In the genomic region with DNA sequence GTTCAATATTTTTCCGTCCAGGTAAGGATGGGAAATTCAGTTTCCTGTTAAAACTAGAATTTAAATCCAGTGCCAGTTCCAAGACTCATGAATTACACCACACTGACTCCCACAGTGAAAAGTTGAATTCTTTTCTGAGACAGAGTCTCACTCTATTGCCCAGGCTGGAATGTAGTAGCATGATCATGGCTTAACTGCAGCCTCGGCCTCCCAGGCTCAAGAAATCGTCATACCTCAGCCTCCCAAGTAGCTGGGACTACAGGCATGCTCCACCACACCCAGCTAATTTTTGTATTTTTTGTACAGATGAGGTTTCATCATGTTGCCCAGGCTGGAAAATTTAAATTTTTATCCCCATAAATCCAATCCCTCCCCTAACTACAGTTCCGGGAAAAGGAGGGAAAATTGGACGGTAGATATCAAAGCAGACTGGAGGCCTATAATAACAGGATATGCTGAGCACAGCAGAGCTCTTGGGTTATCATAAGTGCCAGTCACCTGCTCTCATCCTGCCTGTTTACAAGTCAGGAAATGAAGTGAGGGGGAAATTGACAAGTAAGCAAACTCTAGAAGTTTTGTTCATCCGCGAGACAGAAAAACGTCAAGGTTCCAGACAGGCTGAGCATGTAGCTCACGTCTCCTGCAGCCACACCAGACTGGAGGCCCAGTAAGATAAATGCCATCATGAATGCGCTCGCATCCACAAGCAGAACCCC, we compare ENCODE assay signal across 16 cellular contexts.
DNase-seq lines count a peak whose midpoint lies in the region; ATAC-seq and TF ChIP-seq lines count a peak whose summit lies in the region.
"Had no signal": no experiment of that assay in that cellular context is flagged by ENCODE, and none has a peak within 500 bp of the region (broad histone marks: within the 10 kb centered on the region; RNA-seq: fewer than 3 reads in every experiment).

No MANE protein-coding gene starts in this region.

- peak overlapping the region; percentile 82 for H3K27ac Mint-ChIP-seq in CD4-positive, alpha-beta T cell
- peak overlapping the region; percentile 85 for H3K27ac Mint-ChIP-seq in activated CD4-positive, alpha-beta memory T cell treated with anti-CD3 and anti-CD28 coated beads, Interleukin-2, amount 10 ng/mL, durations not matched to agents 7 days and 5 days
- H3K27ac Mint-ChIP-seq: CD14-positive monocyte, immature natural killer cell had no signal

- H3K56ac ChIP-seq in IMR-90 (ENCODE audit: extremely low read depth, insufficient read depth, low read length) = peak overlapping the region; percentile 70; the same call in 1 of the 2 replicates

- POLR2A ChIA-PET in CD4-positive, alpha-beta T cell (lab: Charles Lee) = interaction anchor here (0.5 to 2.3 kb wide), 22 partner anchors 8 to 377 kb away, joined by 3 to 27 read pairs (median 5); partner anchors contain the start of genes DNAJC25, HSDL2, PTBP3 and UGCG
- POLR2A ChIA-PET in IMR-90 (lab: Charles Lee; ENCODE audit: unreplicated experiment) = no interaction called here
- POLR2A ChIA-PET in activated CD4-positive, alpha-beta memory T cell treated with anti-CD3 and anti-CD28 coated beads, Interleukin-2, amount 10 ng/mL, durations not matched to agents 7 days and 5 days (lab: Charles Lee) = interaction anchor here (1.1 to 2.7 kb wide), 7 partner anchors 10 to 377 kb away, joined by 3 to 14 read pairs (median 4); partner anchors contain the start of genes HSDL2 and UGCG

- no peak for TF ChIP-seq RAD21 in IMR-90 (IDR thresholded peaks at IDR 0.05; ENCODE audit: low read length)

- no TSS peak for BruUV-seq in IMR-90 (replicated peaks; lab: Mats Ljungman, UMichigan)

- peaks cover 50% of the 10 kb centered on the region for H3K4me1 Mint-ChIP-seq in CD4-positive, alpha-beta T cell (ENCODE audit: low read depth)
- H3K4me1 Mint-ChIP-seq in activated CD4-positive, alpha-beta memory T cell treated with anti-CD3 and anti-CD28 coated beads, Interleukin-2, amount 10 ng/mL, durations not matched to agents 7 days and 5 days = peaks cover 23% of the 10 kb centered on the region

- no peaks in the 10 kb centered on the region for H3K36me3 ChIP-seq in IMR-90 (ENCODE audit: control insufficient read depth, insufficient read depth, low read length)

- CTCF ChIA-PET in CD4-positive, alpha-beta T cell (lab: Charles Lee) = interaction anchor here (1.1 kb wide), 1 partner anchor 72 kb away, joined by 9 read pairs; no protein-coding TSS in a partner anchor
- CTCF ChIA-PET in IMR-90 (lab: Yijun Ruan, JAX) = interaction anchor here (0.6 to 1.3 kb wide), 2 partner anchors 11 to 62 kb away, joined by 3 to 4 read pairs; no protein-coding TSS in a partner anchor
- CTCF ChIA-PET in activated CD4-positive, alpha-beta memory T cell treated with anti-CD3 and anti-CD28 coated beads, Interleukin-2, amount 10 ng/mL, durations not matched to agents 7 days and 5 days (lab: Charles Lee) = interaction anchor here (1.2 kb wide), 1 partner anchor 9 kb away, joined by 3 read pairs; no protein-coding TSS in a partner anchor

- H3K4me3 Mint-ChIP-seq in CD4-positive, alpha-beta T cell = peak overlapping the region; percentile 16
- H3K4me3 Mint-ChIP-seq in activated CD4-positive, alpha-beta memory T cell treated with anti-CD3 and anti-CD28 coated beads, Interleukin-2, amount 10 ng/mL, durations not matched to agents 7 days and 5 days = no peak overlapping the region
- H3K4me3 Mint-ChIP-seq: CD14-positive monocyte, H9, immature natural killer cell had no signal

- peaks cover 0 to 7% of the 10 kb centered on the region in 2 experiments; a peak in 1 of 4 replicates for H3K79me1 ChIP-seq in IMR-90 (ENCODE audit: low read depth in 1 of 2, low read length in 2 of 2)

- peak overlapping the region; percentile 88 for H3K4ac ChIP-seq in IMR-90 (ENCODE audit: low read depth, low read length)

- peak overlapping the region; percentile 68 for H2AK5ac ChIP-seq in IMR-90 (ENCODE audit: low read depth, low read length)

- no peak for TF ChIP-seq CTCF in CD4-positive, alpha-beta T cell (IDR thresholded peaks at IDR 0.05)
- TF ChIP-seq CTCF in IMR-90 (conservative IDR thresholded peaks at IDR 0.05; ENCODE audit: low read depth, low read length) = no peak

- peak in 9 of 10 experiments; percentile 11 to 40 (median 21) for DNase-seq in CD4-positive, alpha-beta T cell
- DNase-seq in IMR-90 (no peak), lung microvascular endothelial cell (ENCODE audit: low read depth in 2 of 2) (peak; percentile 57 to 88)
- peak; percentile 23 for DNase-seq in activated CD4-positive, alpha-beta memory T cell treated with anti-CD3 and anti-CD28 coated beads, Interleukin-2, amount 10 ng/mL, durations not matched to agents 7 days and 5 days
- no peak for DNase-seq in effector CD8-positive, alpha-beta T cell (lab: John Stamatoyannopoulos, UW)
- DNase-seq: body of pancreas; GDM1; H9; immature natural killer cell; NCI-H1694 treated with DMSO at 0.1 percent for 48 hours; NCI-H526 treated with DMSO at 0.1 percent for 48 hours; psoas muscle; stimulated activated CD4-positive, alpha-beta T cell treated with anti-CD3 and anti-CD28 coated beads, Interleukin-1b, Interleukin-23, amount 100 ng/mL, for 48 hours had no signal

- no peaks in the 10 kb centered on the region for H3K9me3 ChIP-seq in CD4-positive, alpha-beta T cell (ENCODE audit: control insufficient read depth, low read length)
- H3K9me3 ChIP-seq in IMR-90 (ENCODE audit: control insufficient read depth, insufficient read depth, low read length) = no peaks in the 10 kb centered on the region
- H3K9me3 ChIP-seq: body of pancreas, psoas muscle had no signal

- peak overlapping the region; percentile 93 for H4K5ac ChIP-seq in IMR-90 (ENCODE audit: low read depth, low read length)

- in situ Hi-C loops in IMR-90 (cut with MboI; ENCODE audit: low sequenced_read_pairs) = no loop called here

- H2BK15ac ChIP-seq in IMR-90 (ENCODE audit: low read depth, low read length) = peak overlapping the region; percentile 84; the same call in 2 of the 3 replicates

- peak overlapping the region; percentile 85 for H2BK5ac ChIP-seq in IMR-90 (ENCODE audit: low read depth, low read length, poor library complexity, severe bottlenecking)

- no peak overlapping the region for H2AK9ac ChIP-seq in IMR-90 (replicated peaks; ENCODE audit: low read depth, low read length, poor library complexity)

- H3K18ac ChIP-seq in IMR-90 (ENCODE audit: low read depth, low read length) = peak overlapping the region; percentile 98

- intact Hi-C loops in CD4-positive, alpha-beta T cell (cut with DNase I, micrococcal nuclease) = loop anchor here in 1 of 2 experiments (1.0 to 2.0 kb wide), 3 partner anchors 35 to 76 kb away; no protein-coding TSS in a partner anchor
- intact Hi-C loops in IMR-90 (cut with micrococcal nuclease) = no loop called here

- H3K4me2 ChIP-seq in IMR-90 (ENCODE audit: low read depth, low read length) = peak overlapping the region; percentile 29; the same call in 1 of the 2 replicates

- H3K27me3 Mint-ChIP-seq in CD4-positive, alpha-beta T cell = no peaks in the 10 kb centered on the region
- peaks cover 29% of the 10 kb centered on the region for H3K27me3 Mint-ChIP-seq in activated CD4-positive, alpha-beta memory T cell treated with anti-CD3 and anti-CD28 coated beads, Interleukin-2, amount 10 ng/mL, durations not matched to agents 7 days and 5 days

- ATAC-seq in CD4-positive, alpha-beta T cell (ENCODE audit: poor library complexity) = peak; percentile 93
- ATAC-seq in IMR-90 (ENCODE audit: low read depth) (no peak), GM18868 (IDR thresholded peaks at IDR 0.05; ENCODE audit: unreplicated experiment) (no peak), GM18858 (IDR thresholded peaks at IDR 0.05; ENCODE audit: unreplicated experiment) (no peak)
- ATAC-seq: body of pancreas, psoas muscle had no signal

- H2BK120ac ChIP-seq in IMR-90 (ENCODE audit: low read depth, low read length) = peak overlapping the region; percentile 95

- WGBS in IMR-90 (ENCODE audit: extremely low coverage in 2 of 2, insufficient read length in 1 of 2), 2 experiments = 52% methylated on average over 4 of the region's 11 CpGs; no CpG with 5 or more reads in 1 of the 2 experiments

- H3K4me1 ChIP-seq in IMR-90 (ENCODE audit: control insufficient read depth, insufficient read depth, low read length) = peaks cover 18% of the 10 kb centered on the region
- H3K4me1 ChIP-seq: body of pancreas, psoas muscle had no signal

- peak overlapping the region; percentile 55 for H3K23ac ChIP-seq in IMR-90 (ENCODE audit: low read depth, low read length)

- H2BK20ac ChIP-seq in IMR-90 (ENCODE audit: low read depth, low read length) = peak overlapping the region; percentile 91

- dilution Hi-C loops in IMR-90 (cut with HindIII; ENCODE audit: low sequenced_read_pairs, unreplicated experiment) = no loop called here

- peak overlapping the region; percentile 36 for H2AFZ ChIP-seq in IMR-90 (replicated peaks; ENCODE audit: low read length, poor library complexity)

- TF ChIP-seq POLR2A in IMR-90 (IDR thresholded peaks at IDR 0.05; ENCODE audit: low read depth, low read length) = no peak

- no peaks in the 10 kb centered on the region for H3K36me3 Mint-ChIP-seq in CD4-positive, alpha-beta T cell (ENCODE audit: low read depth)
- peaks cover 3% of the 10 kb centered on the region for H3K36me3 Mint-ChIP-seq in activated CD4-positive, alpha-beta memory T cell treated with anti-CD3 and anti-CD28 coated beads, Interleukin-2, amount 10 ng/mL, durations not matched to agents 7 days and 5 days (ENCODE audit: low read depth)
- H3K36me3 Mint-ChIP-seq: CD14-positive monocyte, immature natural killer cell had no signal

- H3K14ac ChIP-seq in IMR-90 (replicated peaks; ENCODE audit: low read depth, low read length) = peak overlapping the region; percentile 71

- H3K9ac ChIP-seq in IMR-90 (ENCODE audit: low read depth, low read length) = peak overlapping the region; percentile 4; the same call in 1 of the 2 replicates

- H4K91ac ChIP-seq in IMR-90 (ENCODE audit: insufficient read depth, low read depth, low read length) = peak overlapping the region; percentile 79

- H3K27me3 ChIP-seq in CD4-positive, alpha-beta T cell (ENCODE audit: control insufficient read depth, insufficient read depth, low read length) = no peaks in the 10 kb centered on the region
- no peaks in the 10 kb centered on the region for H3K27me3 ChIP-seq in IMR-90 (ENCODE audit: control insufficient read depth, insufficient read depth, low read length)
- H3K27me3 ChIP-seq: body of pancreas had no signal

- peak overlapping the region; percentile 84 to 88 for H4K8ac ChIP-seq in IMR-90 (ENCODE audit: low read depth in 2 of 2, low read length in 2 of 2)

- no peaks in the 10 kb centered on the region for H3K9me3 Mint-ChIP-seq in CD4-positive, alpha-beta T cell
- H3K9me3 Mint-ChIP-seq in activated CD4-positive, alpha-beta memory T cell treated with anti-CD3 and anti-CD28 coated beads, Interleukin-2, amount 10 ng/mL, durations not matched to agents 7 days and 5 days = no peaks in the 10 kb centered on the region
- H3K9me3 Mint-ChIP-seq: CD14-positive monocyte, H9, immature natural killer cell had no signal

- H3K9me1 ChIP-seq in IMR-90 (ENCODE audit: insufficient read depth, low read length) = peaks cover 13% of the 10 kb centered on the region

- no peaks in the 10 kb centered on the region for H4K20me1 ChIP-seq in IMR-90 (ENCODE audit: insufficient read depth, low read length)

- no peak overlapping the region for H3K27ac ChIP-seq in CD4-positive, alpha-beta T cell (ENCODE audit: low read depth, low read length)
- peak overlapping the region; percentile 60 for H3K27ac ChIP-seq in IMR-90 (ENCODE audit: insufficient read depth, low read length)
- H3K27ac ChIP-seq: body of pancreas, psoas muscle had no signal

- no peak overlapping the region for H3K4me3 ChIP-seq in IMR-90 (ENCODE audit: insufficient read depth, low read depth, low read length)
- H3K4me3 ChIP-seq: body of pancreas, psoas muscle had no signal

Comparison
In these comparisons a context has a peak if more than half of its experiments do, and no peak if none do; other contexts are left out.
1. DNase-seq: peak in CD4-positive, alpha-beta T cell (9 of 10), activated CD4-positive, alpha-beta memory T cell treated with anti-CD3 and anti-CD28 coated beads, Interleukin-2, amount 10 ng/mL, durations not matched to agents 7 days and 5 days (single experiment) and lung microvascular endothelial cell (2 of 2); none in IMR-90 (single experiment) and effector CD8-positive, alpha-beta T cell (single experiment).